Comparison of ENCODE assay signal across 15 cellular contexts in genomic region chr15:91311986-91312385, GRCh38.
DNase-seq lines count a peak whose midpoint lies in the region; ATAC-seq lines count a peak whose summit lies in the region.
"Had no signal": no experiment of that assay in that cellular context is flagged by ENCODE, and none has a peak within 500 bp of the region (broad histone marks: within the 10 kb centered on the region; RNA-seq: fewer than 3 reads in every experiment).

No MANE protein-coding gene starts in this region.

- no peaks in the 10 kb centered on the region for H3K27me3 Mint-ChIP-seq in activated naive CD8-positive, alpha-beta T cell
- peaks cover 3% of the 10 kb centered on the region for H3K27me3 Mint-ChIP-seq in activated naive CD8-positive, alpha-beta T cell treated with anti-CD3 and anti-CD28 coated beads for 36 hours

- ATAC-seq in stimulated activated naive CD8-positive, alpha-beta T cell treated with anti-CD3 and anti-CD28 coated beads, Interleukin-15, Interleukin-2, amounts not matched to agents 100 U/mL and 50 U/mL, for 24 hours, result peak; percentile 32
- ATAC-seq in HG03521 (IDR thresholded peaks at IDR 0.05; ENCODE audit: unreplicated experiment) (no peak), esophagus mucosa (no peak), HG03108 (IDR thresholded peaks at IDR 0.05; ENCODE audit: unreplicated experiment) (no peak)

- H3K27ac Mint-ChIP-seq in activated naive CD8-positive, alpha-beta T cell, result peak overlapping the region; percentile 70
- no peak overlapping the region for H3K27ac Mint-ChIP-seq in activated naive CD8-positive, alpha-beta T cell treated with anti-CD3 and anti-CD28 coated beads for 36 hours

- H3K4me3 Mint-ChIP-seq in activated naive CD8-positive, alpha-beta T cell, result peak overlapping the region; percentile 72
- H3K4me3 Mint-ChIP-seq in activated naive CD8-positive, alpha-beta T cell treated with anti-CD3 and anti-CD28 coated beads for 36 hours, result no peak overlapping the region

- peaks cover 4% of the 10 kb centered on the region for H3K9me3 Mint-ChIP-seq in activated naive CD8-positive, alpha-beta T cell (ENCODE audit: low read depth)
- H3K9me3 Mint-ChIP-seq in activated naive CD8-positive, alpha-beta T cell treated with anti-CD3 and anti-CD28 coated beads for 36 hours, result peaks cover 5% of the 10 kb centered on the region

- H3K4me1 Mint-ChIP-seq in activated naive CD8-positive, alpha-beta T cell (ENCODE audit: low read depth), result peaks cover 79% of the 10 kb centered on the region
- H3K4me1 Mint-ChIP-seq in activated naive CD8-positive, alpha-beta T cell treated with anti-CD3 and anti-CD28 coated beads for 36 hours, result peaks cover 43% of the 10 kb centered on the region

- no peak for DNase-seq in activated naive CD8-positive, alpha-beta T cell treated with anti-CD3 and anti-CD28 coated beads for 36 hours
- peak; percentile 89 for DNase-seq in SK-N-MC (ENCODE audit: low read depth, low spot score)
- DNase-seq in activated effector memory CD4-positive, alpha-beta T cell treated with Interleukin-2 at 50 U/mL for 16 hours, result peak; percentile 14
- DNase-seq in stimulated activated naive CD8-positive, alpha-beta T cell treated with anti-CD3 and anti-CD28 coated beads, Interleukin-15, Interleukin-2, amounts not matched to agents 100 U/mL and 50 U/mL, for 24 hours, result no peak
- DNase-seq: activated CD4-positive, alpha-beta T cell treated with anti-CD3 and anti-CD28 coated beads for 1 hour; caudate nucleus; glutamatergic neuron; NCI-H2081 treated with DMSO at 0.1 percent for 48 hours; SJCRH30; stimulated activated CD4-positive, alpha-beta T cell treated with anti-CD3 and anti-CD28 coated beads, Interleukin-2, amount 100 ng/mL, for 24 hours had no signal

- peaks cover 3% of the 10 kb centered on the region for H3K36me3 Mint-ChIP-seq in activated naive CD8-positive, alpha-beta T cell
- no peaks in the 10 kb centered on the region for H3K36me3 Mint-ChIP-seq in activated naive CD8-positive, alpha-beta T cell treated with anti-CD3 and anti-CD28 coated beads for 36 hours

- H3K36me3 ChIP-seq in SK-N-MC (ENCODE audit: insufficient read depth, low read length), result no peaks in the 10 kb centered on the region
- H3K36me3 ChIP-seq: SJCRH30 had no signal

- H3K9me3 ChIP-seq in SK-N-MC (ENCODE audit: low read depth, low read length), result no peaks in the 10 kb centered on the region
- H3K9me3 ChIP-seq: SJCRH30 had no signal

- peak overlapping the region; percentile 58 for H3K4me3 ChIP-seq in SK-N-MC
- H3K4me3 ChIP-seq: SJCRH30 had no signal

- peak overlapping the region; percentile 85 for H3K27ac ChIP-seq in SK-N-MC
- H3K27ac ChIP-seq: epithelial cell of prostate, SJCRH30 had no signal

- no peak overlapping the region for H3K9ac ChIP-seq in SK-N-MC (ENCODE audit: insufficient read length)

Comparison
In these comparisons a context has a peak if more than half of its experiments do, and no peak if none do; other contexts are left out.
1. DNase-seq: peak in SK-N-MC (single experiment) and activated effector memory CD4-positive, alpha-beta T cell treated with Interleukin-2 at 50 U/mL for 16 hours (single experiment); none in activated naive CD8-positive, alpha-beta T cell treated with anti-CD3 and anti-CD28 coated beads for 36 hours (single experiment) and stimulated activated naive CD8-positive, alpha-beta T cell treated with anti-CD3 and anti-CD28 coated beads, Interleukin-15, Interleukin-2, amounts not matched to agents 100 U/mL and 50 U/mL, for 24 hours (single experiment).